In genomic region chr17:77836557-77837041, GRCh38 we compare ENCODE assay signal across 12 cellular contexts.
DNase-seq lines count a peak whose midpoint lies in the region; ATAC-seq and TF ChIP-seq lines count a peak whose summit lies in the region.
"Had no signal": no experiment of that assay in that cellular context is flagged by ENCODE, and none has a peak within 500 bp of the region (broad histone marks: within the 10 kb centered on the region; RNA-seq: fewer than 3 reads in every experiment).

No MANE protein-coding gene starts in this region.

- ATAC-seq in upper lobe of right lung (peak; percentile 52), HG03571 (IDR thresholded peaks at IDR 0.05; ENCODE audit: unreplicated experiment) (no peak), GM21390 (IDR thresholded peaks at IDR 0.05; ENCODE audit: unreplicated experiment) (no peak)
- ATAC-seq: stimulated activated memory B cell treated with anti-CD40 and anti-IgM and Interleukin-4, amounts not matched to agents 10 μg/mL and 1 μg/mL and 100 μg/mL, for 72 hours had no signal

- peak overlapping the region; percentile 62 for H3K27ac Mint-ChIP-seq in activated T-helper 2 cell treated with anti-CD3 and anti-CD28 coated beads, Interferon-gamma antibody, Interleukin-2, Interleukin-4, amounts not matched to agents 10 μg/mL and 5 μg/mL and 100 μg/mL, durations not matched to agents 14 hours and 24 hours and 36 hours
- H3K27ac Mint-ChIP-seq: stimulated activated memory B cell treated with anti-CD40 and anti-IgM and Interleukin-4, amounts not matched to agents 10 μg/mL and 1 μg/mL and 100 μg/mL, for 72 hours had no signal

- H3K36me3 Mint-ChIP-seq in activated T-helper 2 cell treated with anti-CD3 and anti-CD28 coated beads, Interferon-gamma antibody, Interleukin-2, Interleukin-4, amounts not matched to agents 10 μg/mL and 5 μg/mL and 100 μg/mL, durations not matched to agents 14 hours and 24 hours and 36 hours (ENCODE audit: low read depth) = peaks cover 10% of the 10 kb centered on the region
- H3K36me3 Mint-ChIP-seq: brain; stimulated activated memory B cell treated with anti-CD40 and anti-IgM and Interleukin-4, amounts not matched to agents 10 μg/mL and 1 μg/mL and 100 μg/mL, for 72 hours had no signal

- H3K4me1 Mint-ChIP-seq in activated T-helper 2 cell treated with anti-CD3 and anti-CD28 coated beads, Interferon-gamma antibody, Interleukin-2, Interleukin-4, amounts not matched to agents 10 μg/mL and 5 μg/mL and 100 μg/mL, durations not matched to agents 14 hours and 24 hours and 36 hours (ENCODE audit: low read depth) = peaks cover 36% of the 10 kb centered on the region

- H3K27me3 Mint-ChIP-seq in activated T-helper 2 cell treated with anti-CD3 and anti-CD28 coated beads, Interferon-gamma antibody, Interleukin-2, Interleukin-4, amounts not matched to agents 10 μg/mL and 5 μg/mL and 100 μg/mL, durations not matched to agents 14 hours and 24 hours and 36 hours (ENCODE audit: low read depth) = peaks cover 4% of the 10 kb centered on the region

- intact Hi-C loops in activated T-helper 2 cell treated with anti-CD3 and anti-CD28 coated beads, Interferon-gamma antibody, Interleukin-2, Interleukin-4, amounts not matched to agents 10 μg/mL and 5 μg/mL and 100 μg/mL, durations not matched to agents 14 hours and 24 hours and 36 hours (cut with micrococcal nuclease) = no loop called here
- intact Hi-C loops in upper lobe of right lung (cut with DNase I) = no loop called here

- TF ChIP-seq CTCF in upper lobe of right lung (IDR thresholded peaks at IDR 0.05) = no peak

- H3K4me3 ChIP-seq in upper lobe of right lung = no peak overlapping the region

- H3K4me1 ChIP-seq in upper lobe of right lung = peaks cover 10% of the 10 kb centered on the region

- H3K27ac ChIP-seq in upper lobe of right lung = no peak overlapping the region
- H3K27ac ChIP-seq: parathyroid adenoma had no signal

- no peaks in the 10 kb centered on the region for H3K9me3 ChIP-seq in upper lobe of right lung

- DNase-seq in stimulated activated CD4-positive, alpha-beta T cell treated with anti-CD3 and anti-CD28 coated beads, Interleukin-15, amount 100 ng/mL, for 24 hours = peak; percentile 54
- DNase-seq in stimulated activated CD4-positive, alpha-beta T cell treated with anti-CD3 and anti-CD28 coated beads, Interleukin-4, amount 100 ng/mL, for 1 hour = no peak
- DNase-seq in activated T-helper 2 cell treated with anti-CD3 and anti-CD28 coated beads, Interferon-gamma antibody, Interleukin-2, Interleukin-4, amounts not matched to agents 10 μg/mL and 5 μg/mL and 100 μg/mL, durations not matched to agents 14 hours and 24 hours and 36 hours (ENCODE audit: low spot score) = no peak
- peak; percentile 51 for DNase-seq in glomerular visceral epithelial cell (ENCODE audit: extremely low spot score)
- no peak for DNase-seq in upper lobe of right lung
- no peak for DNase-seq in NCI-H146 (lab: John Stamatoyannopoulos, UW)
- DNase-seq: NCI-H1105 had no signal

- no peak overlapping the region for H3K4me3 Mint-ChIP-seq in activated T-helper 2 cell treated with anti-CD3 and anti-CD28 coated beads, Interferon-gamma antibody, Interleukin-2, Interleukin-4, amounts not matched to agents 10 μg/mL and 5 μg/mL and 100 μg/mL, durations not matched to agents 14 hours and 24 hours and 36 hours (ENCODE audit: low read depth)
- H3K4me3 Mint-ChIP-seq: brain; stimulated activated memory B cell treated with anti-CD40 and anti-IgM and Interleukin-4, amounts not matched to agents 10 μg/mL and 1 μg/mL and 100 μg/mL, for 72 hours had no signal

- no peaks in the 10 kb centered on the region for H3K36me3 ChIP-seq in upper lobe of right lung

- H3K27me3 ChIP-seq in upper lobe of right lung = no peaks in the 10 kb centered on the region

- peaks cover 7% of the 10 kb centered on the region for H3K9me3 Mint-ChIP-seq in activated T-helper 2 cell treated with anti-CD3 and anti-CD28 coated beads, Interferon-gamma antibody, Interleukin-2, Interleukin-4, amounts not matched to agents 10 μg/mL and 5 μg/mL and 100 μg/mL, durations not matched to agents 14 hours and 24 hours and 36 hours
- H3K9me3 Mint-ChIP-seq: stimulated activated memory B cell treated with anti-CD40 and anti-IgM and Interleukin-4, amounts not matched to agents 10 μg/mL and 1 μg/mL and 100 μg/mL, for 72 hours had no signal

Comparison
In these comparisons a context has a peak if more than half of its experiments do, and no peak if none do; other contexts are left out.
1. DNase-seq: peak in stimulated activated CD4-positive, alpha-beta T cell treated with anti-CD3 and anti-CD28 coated beads, Interleukin-15, amount 100 ng/mL, for 24 hours (single experiment) and glomerular visceral epithelial cell (single experiment); none in stimulated activated CD4-positive, alpha-beta T cell treated with anti-CD3 and anti-CD28 coated beads, Interleukin-4, amount 100 ng/mL, for 1 hour (single experiment), activated T-helper 2 cell treated with anti-CD3 and anti-CD28 coated beads, Interferon-gamma antibody, Interleukin-2, Interleukin-4, amounts not matched to agents 10 μg/mL and 5 μg/mL and 100 μg/mL, durations not matched to agents 14 hours and 24 hours and 36 hours (single experiment), upper lobe of right lung (single experiment) and NCI-H146 (single experiment).